In genomic region chr16:85570213-85570734, GRCh38 we compare ENCODE assay signal across 8 cellular contexts. TPM values are rescaled to one million over a fixed set of nuclear protein-coding genes. Genes with fewer than 3 reads are reported as not detected.
DNase-seq lines count a peak whose midpoint lies in the region; ATAC-seq and TF ChIP-seq lines count a peak whose summit lies in the region.

No MANE protein-coding gene starts in this region.

- ATAC-seq in HG03159 (IDR thresholded peaks at IDR 0.05; ENCODE audit: unreplicated experiment) (peak; percentile 24), heart right ventricle (no peak)

- H3K36me3 ChIP-seq in osteoblast (ENCODE audit: insufficient read depth, low read length) (no peaks in the 10 kb centered on the region), heart right ventricle (no peaks in the 10 kb centered on the region)

- H3K27me3 Mint-ChIP-seq in activated T-helper 1 cell treated with anti-CD3 and anti-CD28 coated beads, Interleukin-12 subunit alpha, Interleukin-12 subunit beta, Interleukin-2, Interleukin-4 antibody, amounts not matched to agents 30 ng/mL and 10 ng/mL and 1 ng/mL, durations not matched to agents 14 hours and 24 hours and 36 hours (ENCODE audit: insufficient read depth) = peaks cover under 1% of the 10 kb centered on the region
- peaks cover 13% of the 10 kb centered on the region for H3K27me3 Mint-ChIP-seq in endothelial cell (ENCODE audit: unreplicated experiment)

- peaks cover 45% of the 10 kb centered on the region for H3K4me1 Mint-ChIP-seq in activated T-helper 1 cell treated with anti-CD3 and anti-CD28 coated beads, Interleukin-12 subunit alpha, Interleukin-12 subunit beta, Interleukin-2, Interleukin-4 antibody, amounts not matched to agents 30 ng/mL and 10 ng/mL and 1 ng/mL, durations not matched to agents 14 hours and 24 hours and 36 hours (ENCODE audit: low read depth)
- H3K4me1 Mint-ChIP-seq in endothelial cell (ENCODE audit: unreplicated experiment) = peaks cover 47% of the 10 kb centered on the region

- no peaks in the 10 kb centered on the region for H3K9me3 ChIP-seq in osteoblast (ENCODE audit: low read depth, low read length)
- peaks cover 0 to 11% (median 0%) of the 10 kb centered on the region in 11 donors for H3K9me3 ChIP-seq in heart right ventricle

- peaks cover 8% of the 10 kb centered on the region for H3K9me3 Mint-ChIP-seq in activated T-helper 1 cell treated with anti-CD3 and anti-CD28 coated beads, Interleukin-12 subunit alpha, Interleukin-12 subunit beta, Interleukin-2, Interleukin-4 antibody, amounts not matched to agents 30 ng/mL and 10 ng/mL and 1 ng/mL, durations not matched to agents 14 hours and 24 hours and 36 hours
- peaks cover 3% of the 10 kb centered on the region for H3K9me3 Mint-ChIP-seq in endothelial cell (ENCODE audit: unreplicated experiment)

- peaks cover 91% of the 10 kb centered on the region for H4K20me1 ChIP-seq in osteoblast (ENCODE audit: insufficient read depth, low read length)

- peak; percentile 16 for DNase-seq in activated naive CD4-positive, alpha-beta T cell treated with Interleukin-2 at 50 U/mL for 16 hours
- no peak for DNase-seq in activated naive CD4-positive, alpha-beta T cell (lab: John Stamatoyannopoulos, UW)
- no peak for DNase-seq in activated T-helper 1 cell treated with anti-CD3 and anti-CD28 coated beads, Interleukin-12 subunit alpha, Interleukin-12 subunit beta, Interleukin-2, Interleukin-4 antibody, amounts not matched to agents 30 ng/mL and 10 ng/mL and 1 ng/mL, durations not matched to agents 14 hours and 24 hours and 36 hours (ENCODE audit: low spot score)
- DNase-seq in osteoblast (ENCODE audit: insufficient read length, low spot score, missing footprints) (no peak), endothelial cell (ENCODE audit: low spot score) (no peak), heart right ventricle (no peak), NCI-H446 treated with DMSO at 0.1 percent for 48 hours (lab: John Stamatoyannopoulos, UW) (no peak)

- H3K36me3 Mint-ChIP-seq in activated T-helper 1 cell treated with anti-CD3 and anti-CD28 coated beads, Interleukin-12 subunit alpha, Interleukin-12 subunit beta, Interleukin-2, Interleukin-4 antibody, amounts not matched to agents 30 ng/mL and 10 ng/mL and 1 ng/mL, durations not matched to agents 14 hours and 24 hours and 36 hours (ENCODE audit: low read depth) = peaks cover 11% of the 10 kb centered on the region
- H3K36me3 Mint-ChIP-seq in endothelial cell (ENCODE audit: low read depth, unreplicated experiment) = no peaks in the 10 kb centered on the region

- H3K79me2 ChIP-seq in osteoblast (ENCODE audit: insufficient read depth, low read length) = peaks cover 98% of the 10 kb centered on the region

- peak overlapping the region; percentile 48 for H3K4me2 ChIP-seq in osteoblast (ENCODE audit: insufficient read depth, low read length)

- H3K4me3 Mint-ChIP-seq in activated T-helper 1 cell treated with anti-CD3 and anti-CD28 coated beads, Interleukin-12 subunit alpha, Interleukin-12 subunit beta, Interleukin-2, Interleukin-4 antibody, amounts not matched to agents 30 ng/mL and 10 ng/mL and 1 ng/mL, durations not matched to agents 14 hours and 24 hours and 36 hours = no peak overlapping the region
- H3K4me3 Mint-ChIP-seq in endothelial cell (ENCODE audit: unreplicated experiment) = no peak overlapping the region

- WGBS in heart right ventricle, 2 donors = 78 to 83% methylated on average over 13 of the region's 13 CpGs

- H3K4me1 ChIP-seq in osteoblast (ENCODE audit: insufficient read depth, low read length) = peaks cover 30% of the 10 kb centered on the region
- peaks cover 21 to 83% (median 38%) of the 10 kb centered on the region in 9 donors for H3K4me1 ChIP-seq in heart right ventricle

- peak overlapping the region; percentile 52 for H3K27ac Mint-ChIP-seq in activated T-helper 1 cell treated with anti-CD3 and anti-CD28 coated beads, Interleukin-12 subunit alpha, Interleukin-12 subunit beta, Interleukin-2, Interleukin-4 antibody, amounts not matched to agents 30 ng/mL and 10 ng/mL and 1 ng/mL, durations not matched to agents 14 hours and 24 hours and 36 hours
- H3K27ac Mint-ChIP-seq in endothelial cell (ENCODE audit: unreplicated experiment) = no peak overlapping the region

- no peak overlapping the region for H2AFZ ChIP-seq in osteoblast (ENCODE audit: low read length)

- TF ChIP-seq CTCF in osteoblast (IDR thresholded peaks at IDR 0.05; ENCODE audit: extremely low read depth, low read depth, low read length) (no peak), endothelial cell (IDR thresholded peaks at IDR 0.05; ENCODE audit: unreplicated experiment) (no peak), heart right ventricle (IDR thresholded peaks at IDR 0.05) (no peak)

- H3K27ac ChIP-seq in osteoblast (ENCODE audit: low read depth, low read length) (peak overlapping the region; percentile 62), heart right ventricle (peak overlapping the region in 2 of 10 donors; percentile 15 to 76)

- intact Hi-C loops in activated T-helper 1 cell treated with anti-CD3 and anti-CD28 coated beads, Interleukin-12 subunit alpha, Interleukin-12 subunit beta, Interleukin-2, Interleukin-4 antibody, amounts not matched to agents 30 ng/mL and 10 ng/mL and 1 ng/mL, durations not matched to agents 14 hours and 24 hours and 36 hours (cut with micrococcal nuclease) = no loop called here
- intact Hi-C loops in heart right ventricle (cut with DNase I) = loop anchor here in 1 of 10 donors (5.0 kb wide), 1 partner anchor 42 kb away; the partner anchor contains the start of gene GSE1

- H3K27me3 ChIP-seq in osteoblast (ENCODE audit: insufficient read depth, low read length) = no peaks in the 10 kb centered on the region
- H3K27me3 ChIP-seq in heart right ventricle = no peaks in the 10 kb centered on the region

- no peak overlapping the region for H3K4me3 ChIP-seq in osteoblast (ENCODE audit: insufficient read depth, low read length)
- no peak overlapping the region for H3K4me3 ChIP-seq in heart right ventricle

RNA-seq across cellular contexts. Expression of gene GSE1, which starts 42.8 kb away (rescaled TPM):
- 35.2 and 35.3 TPM in 2 replicates for total RNA-seq in activated T-helper 1 cell treated with anti-CD3 and anti-CD28 coated beads, Interleukin-12 subunit alpha, Interleukin-12 subunit beta, Interleukin-2, Interleukin-4 antibody, amounts not matched to agents 30 ng/mL and 10 ng/mL and 1 ng/mL, durations not matched to agents 14 hours and 24 hours and 36 hours
- total RNA-seq in osteoblast (49.6 and 55.7 TPM in 2 replicates), endothelial cell (ENCODE audit: unreplicated experiment) (23.9 TPM), heart right ventricle (10 to 100 TPM; 31.1 to 53.2 (median 33.6) TPM)
- 10 to 100 TPM; 15.6 to 25.0 TPM for polyA plus RNA-seq in heart right ventricle
